Comparison of ENCODE assay signal across 2 cellular contexts in the genomic region with DNA sequence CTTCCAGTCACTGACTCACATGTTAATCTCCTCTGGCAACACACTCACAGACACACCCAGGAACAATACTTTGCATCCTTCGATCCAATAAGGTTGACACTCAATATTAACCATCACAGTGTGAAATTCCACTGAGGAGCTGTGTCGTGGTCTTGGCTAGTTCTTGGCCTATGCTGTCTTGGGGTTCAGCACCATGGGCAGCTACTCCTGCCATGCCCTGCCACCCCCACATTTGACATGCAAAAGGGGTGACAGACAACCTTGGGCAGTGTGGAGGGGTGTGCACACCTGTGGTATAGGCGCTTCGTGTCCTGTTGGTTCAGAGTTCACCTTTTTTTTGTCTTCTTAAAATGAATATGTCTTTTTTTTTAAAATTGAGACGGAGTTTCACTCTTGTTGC.
TF ChIP-seq lines count a peak whose summit lies in the region.

No MANE protein-coding gene starts in this region.

TF ChIP-seq in SK-N-SH, 30 proteins besides CTCF, POLR2A, EP300 and RAD21 (continued from another document):
- TF ChIP-seq, protein P1, sequence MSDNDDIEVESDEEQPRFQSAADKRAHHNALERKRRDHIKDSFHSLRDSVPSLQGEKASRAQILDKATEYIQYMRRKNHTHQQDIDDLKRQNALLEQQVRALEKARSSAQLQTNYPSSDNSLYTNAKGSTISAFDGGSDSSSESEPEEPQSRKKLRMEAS (IDR thresholded peaks at IDR 0.05; ENCODE audit: low read depth): no peak
- TF ChIP-seq REST (IDR thresholded peaks at IDR 0.05; ENCODE audit: low read depth, low read length): peak; percentile 87
- TF ChIP-seq, protein P2, sequence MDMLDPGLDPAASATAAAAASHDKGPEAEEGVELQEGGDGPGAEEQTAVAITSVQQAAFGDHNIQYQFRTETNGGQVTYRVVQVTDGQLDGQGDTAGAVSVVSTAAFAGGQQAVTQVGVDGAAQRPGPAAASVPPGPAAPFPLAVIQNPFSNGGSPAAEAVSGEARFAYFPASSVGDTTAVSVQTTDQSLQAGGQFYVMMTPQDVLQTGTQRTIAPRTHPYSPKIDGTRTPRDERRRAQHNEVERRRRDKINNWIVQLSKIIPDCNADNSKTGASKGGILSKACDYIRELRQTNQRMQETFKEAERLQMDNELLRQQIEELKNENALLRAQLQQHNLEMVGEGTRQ (IDR thresholded peaks at IDR 0.05; ENCODE audit: borderline replicate concordance, low read depth, low read length): no peak
- no peak for TF ChIP-seq YY1 (IDR thresholded peaks at IDR 0.05; ENCODE audit: low read depth)

TF ChIP-seq in SK-N-SH treated with all-trans-retinoic acid at 6 μM for 48 hours, 23 proteins besides CTCF, POLR2A, EP300 and RAD21 (continued from another document):
- TF ChIP-seq PATZ1 (CRISPR knock-in tag; IDR thresholded peaks at IDR 0.05; ENCODE audit: borderline replicate concordance) (no peak), TOX (CRISPR knock-in tag; IDR thresholded peaks at IDR 0.05; ENCODE audit: borderline replicate concordance) (no peak), ZNF70 (CRISPR knock-in tag; IDR thresholded peaks at IDR 0.05) (no peak), CREB5 (CRISPR knock-in tag; IDR thresholded peaks at IDR 0.05; ENCODE audit: low read depth) (no peak)
